ENCODE assay signal across 8 cellular contexts in genomic region chr5:108381955-108382783, GRCh38. TPM values are rescaled to one million over a fixed set of nuclear protein-coding genes. Genes with fewer than 3 reads are reported as not detected.
DNase-seq lines count a peak whose midpoint lies in the region; ATAC-seq and TF ChIP-seq lines count a peak whose summit lies in the region.

Gene FBXL17 (minus strand): TSS chr5:108382098.

- H3K4me1 Mint-ChIP-seq in activated T-helper 1 cell treated with anti-CD3 and anti-CD28 coated beads, Interleukin-12 subunit alpha, Interleukin-12 subunit beta, Interleukin-2, Interleukin-4 antibody, amounts not matched to agents 30 ng/mL and 10 ng/mL and 1 ng/mL, durations not matched to agents 14 hours and 24 hours and 36 hours (ENCODE audit: low read depth): peaks cover 34% of the 10 kb centered on the region
- peaks cover 16 to 40% (median 36%) of the 10 kb centered on the region in 3 donors for H3K4me1 Mint-ChIP-seq in naive B cell
- peaks cover 28 to 39% of the 10 kb centered on the region in 2 donors for H3K4me1 Mint-ChIP-seq in stimulated activated naive B cell treated with anti-CD40 and anti-IgM and Interleukin-4, amounts not matched to agents 10 μg/mL and 1 μg/mL and 100 μg/mL, for 72 hours

- no peak within 1 kb of the TSS for H3K4me3 ChIP-seq in KMS-11 (IDR thresholded peaks at IDR 0.05; ENCODE audit: insufficient read depth, low read depth, low read length)

- H2AFZ ChIP-seq in KMS-11 (ENCODE audit: low read depth): peak within 1 kb of the TSS; percentile 65

- TF ChIP-seq CTCF in KMS-11 (conservative IDR thresholded peaks at IDR 0.05; ENCODE audit: low read depth, low read length): no peak

- H3K36me3 ChIP-seq in KMS-11 (ENCODE audit: insufficient read depth): no peaks in the 10 kb centered on the region

- peak within 1 kb of the TSS; percentile 83 for H3K4me3 Mint-ChIP-seq in activated T-helper 1 cell treated with anti-CD3 and anti-CD28 coated beads, Interleukin-12 subunit alpha, Interleukin-12 subunit beta, Interleukin-2, Interleukin-4 antibody, amounts not matched to agents 30 ng/mL and 10 ng/mL and 1 ng/mL, durations not matched to agents 14 hours and 24 hours and 36 hours
- H3K4me3 Mint-ChIP-seq in naive B cell: peak within 1 kb of the TSS; percentile 80 to 99 (median 96)
- peak within 1 kb of the TSS; percentile 84 to 89 for H3K4me3 Mint-ChIP-seq in stimulated activated naive B cell treated with anti-CD40 and anti-IgM and Interleukin-4, amounts not matched to agents 10 μg/mL and 1 μg/mL and 100 μg/mL, for 72 hours

- peak within 1 kb of the TSS; percentile 97 for H3K9ac ChIP-seq in KMS-11

- peaks cover 23% of the 10 kb centered on the region for H3K4me1 ChIP-seq in KMS-11 (ENCODE audit: low read depth, poor library complexity, severe bottlenecking)

- ATAC-seq in GM21737 (IDR thresholded peaks at IDR 0.05; ENCODE audit: unreplicated experiment) (peak; percentile 68), naive B cell (ENCODE audit: low read depth in 2 of 2) (peak; percentile 71 to 73)
- ATAC-seq in stimulated activated naive B cell treated with anti-CD40 and anti-IgM and Interleukin-4, amounts not matched to agents 10 μg/mL and 1 μg/mL and 100 μg/mL, for 72 hours (replicated peaks): peak; percentile 78 to 82

- H3K27me3 ChIP-seq in KMS-11 (ENCODE audit: insufficient read depth, low read depth): no peaks in the 10 kb centered on the region

- intact Hi-C loops in activated T-helper 1 cell treated with anti-CD3 and anti-CD28 coated beads, Interleukin-12 subunit alpha, Interleukin-12 subunit beta, Interleukin-2, Interleukin-4 antibody, amounts not matched to agents 30 ng/mL and 10 ng/mL and 1 ng/mL, durations not matched to agents 14 hours and 24 hours and 36 hours (cut with micrococcal nuclease): loop anchor here (1.0 to 10.0 kb wide), 6 partner anchors 367 to 1705 kb away; partner anchors contain the start of gene MAN2A1

- no peaks in the 10 kb centered on the region for H4K20me1 ChIP-seq in KMS-11 (ENCODE audit: insufficient read depth)

- peaks cover 1% of the 10 kb centered on the region for H3K27me3 Mint-ChIP-seq in activated T-helper 1 cell treated with anti-CD3 and anti-CD28 coated beads, Interleukin-12 subunit alpha, Interleukin-12 subunit beta, Interleukin-2, Interleukin-4 antibody, amounts not matched to agents 30 ng/mL and 10 ng/mL and 1 ng/mL, durations not matched to agents 14 hours and 24 hours and 36 hours (ENCODE audit: insufficient read depth)
- H3K27me3 Mint-ChIP-seq in naive B cell: no peaks in the 10 kb centered on the region
- H3K27me3 Mint-ChIP-seq in stimulated activated naive B cell treated with anti-CD40 and anti-IgM and Interleukin-4, amounts not matched to agents 10 μg/mL and 1 μg/mL and 100 μg/mL, for 72 hours: no peaks in the 10 kb centered on the region

- peak; percentile 85 for DNase-seq in DMS79 (lab: John Stamatoyannopoulos, UW)
- DNase-seq in RKO (ENCODE audit: low spot score): peak; percentile 97
- DNase-seq in activated T-helper 1 cell treated with anti-CD3 and anti-CD28 coated beads, Interleukin-12 subunit alpha, Interleukin-12 subunit beta, Interleukin-2, Interleukin-4 antibody, amounts not matched to agents 30 ng/mL and 10 ng/mL and 1 ng/mL, durations not matched to agents 14 hours and 24 hours and 36 hours (ENCODE audit: low spot score): peak; percentile 89
- DNase-seq in fibroblast of gingiva (ENCODE audit: low read depth): peak; percentile 97
- DNase-seq in naive B cell: peak; percentile 90
- DNase-seq in stimulated activated naive B cell treated with anti-CD40 and anti-IgM and Interleukin-4, amounts not matched to agents 10 μg/mL and 1 μg/mL and 100 μg/mL, for 72 hours: peak; percentile 93

- H3K9me3 Mint-ChIP-seq in activated T-helper 1 cell treated with anti-CD3 and anti-CD28 coated beads, Interleukin-12 subunit alpha, Interleukin-12 subunit beta, Interleukin-2, Interleukin-4 antibody, amounts not matched to agents 30 ng/mL and 10 ng/mL and 1 ng/mL, durations not matched to agents 14 hours and 24 hours and 36 hours: peaks cover 4% of the 10 kb centered on the region
- H3K9me3 Mint-ChIP-seq in naive B cell: peaks cover 0 to 3% (median 0%) of the 10 kb centered on the region in 7 donors
- peaks cover 2 to 3% of the 10 kb centered on the region in 2 donors for H3K9me3 Mint-ChIP-seq in stimulated activated naive B cell treated with anti-CD40 and anti-IgM and Interleukin-4, amounts not matched to agents 10 μg/mL and 1 μg/mL and 100 μg/mL, for 72 hours

- H3K27ac ChIP-seq in KMS-11: peak within 1 kb of the TSS; percentile 97

- peak within 1 kb of the TSS; percentile 84 for H3K27ac Mint-ChIP-seq in activated T-helper 1 cell treated with anti-CD3 and anti-CD28 coated beads, Interleukin-12 subunit alpha, Interleukin-12 subunit beta, Interleukin-2, Interleukin-4 antibody, amounts not matched to agents 30 ng/mL and 10 ng/mL and 1 ng/mL, durations not matched to agents 14 hours and 24 hours and 36 hours
- peak within 1 kb of the TSS; percentile 91 to 99 (median 98) for H3K27ac Mint-ChIP-seq in naive B cell
- H3K27ac Mint-ChIP-seq in stimulated activated naive B cell treated with anti-CD40 and anti-IgM and Interleukin-4, amounts not matched to agents 10 μg/mL and 1 μg/mL and 100 μg/mL, for 72 hours: peak within 1 kb of the TSS; percentile 91

- H3K36me3 Mint-ChIP-seq in activated T-helper 1 cell treated with anti-CD3 and anti-CD28 coated beads, Interleukin-12 subunit alpha, Interleukin-12 subunit beta, Interleukin-2, Interleukin-4 antibody, amounts not matched to agents 30 ng/mL and 10 ng/mL and 1 ng/mL, durations not matched to agents 14 hours and 24 hours and 36 hours (ENCODE audit: low read depth): peaks cover 9% of the 10 kb centered on the region
- H3K36me3 Mint-ChIP-seq in naive B cell: peaks cover 0 to 4% of the 10 kb centered on the region in 2 donors
- H3K36me3 Mint-ChIP-seq in stimulated activated naive B cell treated with anti-CD40 and anti-IgM and Interleukin-4, amounts not matched to agents 10 μg/mL and 1 μg/mL and 100 μg/mL, for 72 hours: peaks cover 6 to 14% of the 10 kb centered on the region in 2 donors

- H3K79me2 ChIP-seq in KMS-11 (ENCODE audit: insufficient read depth, low read depth): peaks cover 11% of the 10 kb centered on the region; the same call in 1 of the 2 replicates

- H3K4me2 ChIP-seq in KMS-11: peak within 1 kb of the TSS; percentile 72

RNA-seq across cellular contexts. Expression of gene FBXL17, which starts in this region (rescaled TPM):
- 8.2 and 12.2 TPM in 2 replicates for total RNA-seq in activated T-helper 1 cell treated with anti-CD3 and anti-CD28 coated beads, Interleukin-12 subunit alpha, Interleukin-12 subunit beta, Interleukin-2, Interleukin-4 antibody, amounts not matched to agents 30 ng/mL and 10 ng/mL and 1 ng/mL, durations not matched to agents 14 hours and 24 hours and 36 hours
- polyA plus RNA-seq in naive B cell (ENCODE audit: low read depth in 6 of 6): 10 to 100 TPM in 2 of 6 donors, 1 to 10 TPM in 4; 7.6 to 13.6 (median 8.8) TPM
